Comparison of ENCODE assay signal across 1 cellular context in the genomic region with DNA sequence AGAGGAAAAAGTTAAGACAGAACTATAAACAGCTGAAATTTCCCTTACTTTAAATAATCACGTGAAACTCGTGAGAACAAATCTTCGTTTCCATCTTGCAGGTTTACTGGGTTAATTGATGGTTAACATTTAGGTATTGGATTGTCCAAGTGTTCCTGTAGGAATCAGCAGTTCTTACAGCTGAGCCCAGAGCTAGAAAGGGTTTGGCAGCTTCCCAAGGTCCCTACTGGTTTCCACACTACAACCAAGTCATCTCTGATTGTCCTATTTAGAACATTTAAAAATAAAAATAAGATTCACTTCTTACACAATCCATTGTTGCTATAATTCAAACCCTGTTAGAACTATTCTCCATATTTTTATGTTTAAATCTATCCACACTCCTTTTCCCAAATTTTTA.
TF ChIP-seq lines count a peak whose summit lies in the region.

No MANE protein-coding gene starts in this region.

TF ChIP-seq in WTC11, 78 proteins besides CTCF, POLR2A, EP300 and RAD21:
- TF ChIP-seq, protein P1, sequence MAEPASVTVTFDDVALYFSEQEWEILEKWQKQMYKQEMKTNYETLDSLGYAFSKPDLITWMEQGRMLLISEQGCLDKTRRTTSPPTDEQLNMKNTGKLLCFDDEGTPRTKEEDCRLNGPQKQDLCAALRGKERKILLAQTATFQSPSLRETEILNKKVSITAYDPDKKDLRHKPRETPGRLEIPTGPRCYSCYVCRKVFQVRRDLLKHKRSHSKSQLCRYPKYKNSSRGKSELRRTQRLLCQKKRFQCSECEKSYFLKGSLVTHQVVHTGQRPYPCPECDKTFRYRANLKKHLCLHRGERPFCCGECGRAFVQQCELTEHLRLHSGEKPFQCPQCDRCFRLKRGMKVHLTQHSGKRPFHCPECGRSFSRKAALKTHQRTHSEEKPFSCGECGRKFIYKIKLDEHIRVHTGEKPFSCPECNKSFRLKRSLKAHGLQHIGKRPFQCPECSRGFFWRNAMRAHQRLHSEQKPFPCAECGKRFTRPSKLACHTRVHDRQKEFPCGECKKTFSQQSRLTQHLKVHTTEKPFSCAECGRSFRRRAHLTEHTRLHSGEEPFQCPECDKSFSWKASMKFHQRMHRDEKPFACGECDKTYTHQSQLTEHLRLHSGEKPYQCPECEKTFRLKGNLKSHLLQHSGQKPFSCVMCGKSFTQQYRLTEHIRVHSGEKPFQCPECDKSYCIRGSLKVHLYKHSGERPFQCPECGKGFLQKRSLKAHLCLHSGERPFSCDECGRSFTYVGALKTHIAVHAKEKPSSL (CRISPR knock-in tag; conservative IDR thresholded peaks at IDR 0.05): no peak
- TF ChIP-seq RORB (CRISPR knock-in tag; IDR thresholded peaks at IDR 0.05) (no peak), NFE2L1 (CRISPR knock-in tag; IDR thresholded peaks at IDR 0.05) (no peak), MYBL2 (CRISPR knock-in tag; IDR thresholded peaks at IDR 0.05) (no peak), CBFB (CRISPR knock-in tag; IDR thresholded peaks at IDR 0.05; ENCODE audit: low read depth) (no peak), TEAD4 (CRISPR knock-in tag; IDR thresholded peaks at IDR 0.05) (no peak), FOXJ3 (CRISPR knock-in tag; IDR thresholded peaks at IDR 0.05; ENCODE audit: borderline replicate concordance) (no peak), HMGXB4 (CRISPR knock-in tag; IDR thresholded peaks at IDR 0.05) (no peak), TP53 (CRISPR knock-in tag; IDR thresholded peaks at IDR 0.05) (no peak), FOXK1 (CRISPR knock-in tag; IDR thresholded peaks at IDR 0.05) (no peak)
- TF ChIP-seq, protein P2, sequence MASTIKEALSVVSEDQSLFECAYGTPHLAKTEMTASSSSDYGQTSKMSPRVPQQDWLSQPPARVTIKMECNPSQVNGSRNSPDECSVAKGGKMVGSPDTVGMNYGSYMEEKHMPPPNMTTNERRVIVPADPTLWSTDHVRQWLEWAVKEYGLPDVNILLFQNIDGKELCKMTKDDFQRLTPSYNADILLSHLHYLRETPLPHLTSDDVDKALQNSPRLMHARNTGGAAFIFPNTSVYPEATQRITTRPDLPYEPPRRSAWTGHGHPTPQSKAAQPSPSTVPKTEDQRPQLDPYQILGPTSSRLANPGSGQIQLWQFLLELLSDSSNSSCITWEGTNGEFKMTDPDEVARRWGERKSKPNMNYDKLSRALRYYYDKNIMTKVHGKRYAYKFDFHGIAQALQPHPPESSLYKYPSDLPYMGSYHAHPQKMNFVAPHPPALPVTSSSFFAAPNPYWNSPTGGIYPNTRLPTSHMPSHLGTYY (CRISPR knock-in tag; IDR thresholded peaks at IDR 0.05): no peak
